8 cellular contexts compared by ENCODE assay signal in genomic region chr22:24555160-24555495, GRCh38. TPM values are rescaled to one million over a fixed set of nuclear protein-coding genes. Genes with fewer than 3 reads are reported as not detected.
DNase-seq lines count a peak whose midpoint lies in the region; TF ChIP-seq lines count a peak whose summit lies in the region.

No MANE protein-coding gene starts in this region.

- 0% methylated on average over 10 of the region's 25 CpGs for WGBS in suprapubic skin

- H3K36me3 ChIP-seq in suprapubic skin: peaks cover 26% of the 10 kb centered on the region

- H3K9me3 ChIP-seq in suprapubic skin: no peaks in the 10 kb centered on the region

- TF ChIP-seq CTCF in suprapubic skin (IDR thresholded peaks at IDR 0.05): no peak

- H3K27me3 ChIP-seq in suprapubic skin: no peaks in the 10 kb centered on the region

- H3K4me3 ChIP-seq in suprapubic skin: peak overlapping the region; percentile 96

- no peak for TF ChIP-seq EP300 in suprapubic skin (IDR thresholded peaks at IDR 0.05)

- peak; percentile 96 for DNase-seq in GF-D8 (lab: John Stamatoyannopoulos, UW)
- DNase-seq in HEK293T (ENCODE audit: extremely low spot score): peak; percentile 100
- DNase-seq in MV-4-11 (lab: John Stamatoyannopoulos, UW): peak; percentile 98
- DNase-seq in SK-N-DZ (ENCODE audit: low spot score): peak; percentile 98
- peak; percentile 99 for DNase-seq in activated naive CD4-positive, alpha-beta T cell treated with anti-CD3 and anti-CD28 coated beads, Interleukin-2, amount 50 U/mL, for 16 hours
- peak; percentile 100 for DNase-seq in germinal center (ENCODE audit: low spot score)
- peak; percentile 92 for DNase-seq in non-pigmented ciliary epithelial cell (ENCODE audit: low read depth)
- peak; percentile 100 for DNase-seq in suprapubic skin (ENCODE audit: low spot score in 2 of 2)

- H3K27ac ChIP-seq in suprapubic skin: peak overlapping the region; percentile 96

- H3K4me1 ChIP-seq in suprapubic skin: peaks cover 40% of the 10 kb centered on the region

- POLR2A ChIA-PET in HEK293T (lab: Yijun Ruan, JAX): interaction anchor here (0.6 to 2.4 kb wide), 11 partner anchors 9 to 698 kb away, joined by 3 to 17 read pairs (median 5); no protein-coding TSS in a partner anchor

- TF ChIP-seq POLR2A in suprapubic skin (IDR thresholded peaks at IDR 0.05): no peak

- CTCF ChIA-PET in HEK293T (lab: Yijun Ruan, JAX): no interaction called here

TF ChIP-seq in HEK293T, 16 proteins besides CTCF, POLR2A, EP300 and RAD21:
- TF ChIP-seq ZNF384 (IDR thresholded peaks at IDR 0.05) (no peak), NFRKB (IDR thresholded peaks at IDR 0.05) (no peak), HDGF (IDR thresholded peaks at IDR 0.05; ENCODE audit: borderline replicate concordance) (no peak), FOXM1 (IDR thresholded peaks at IDR 0.05; ENCODE audit: borderline replicate concordance) (no peak), PKNOX1 (IDR thresholded peaks at IDR 0.05) (peak; percentile 93), SUZ12 (IDR thresholded peaks at IDR 0.05) (no peak)

RNA-seq across cellular contexts. Expression of gene GUCD1, which starts 0.2 kb away (rescaled TPM):
- 69.4 and 76.9 TPM in 2 replicates for polyA plus RNA-seq in SK-N-DZ (2014; cell fraction: cytosol; rRNA removed)
- 37.3 and 37.7 TPM in 2 replicates for polyA plus RNA-seq in SK-N-DZ (2014; cell fraction: nucleus; rRNA removed)
- 10 to 100 TPM; 75.2 to 97.5 (median 93.0) TPM for total RNA-seq in suprapubic skin

RNA-seq across cellular contexts. Expression of gene SNRPD3, which starts 0.7 kb away (rescaled TPM):
- polyA plus RNA-seq in SK-N-DZ (2014; cell fraction: cytosol; rRNA removed): 357 and 397 TPM in 2 replicates
- polyA plus RNA-seq in SK-N-DZ (2014; cell fraction: nucleus; rRNA removed): 183 and 255 TPM in 2 replicates
- total RNA-seq in suprapubic skin: 100 to 1,000 TPM; 168 to 208 (median 186) TPM

RNA-seq across cellular contexts. Expression of gene LRRC75B, which starts 37.7 kb away (rescaled TPM):
- 22.5 and 24.4 TPM in 2 replicates for polyA plus RNA-seq in SK-N-DZ (2014; cell fraction: cytosol; rRNA removed)
- polyA plus RNA-seq in SK-N-DZ (2014; cell fraction: nucleus; rRNA removed): 106 and 143 TPM in 2 replicates
- total RNA-seq in suprapubic skin: 10 to 100 TPM; 10.9 to 24.4 (median 14.0) TPM

RNA-seq across cellular contexts. Expression of gene GGT1, which starts 47.9 kb away (rescaled TPM):
- polyA plus RNA-seq in SK-N-DZ (2014; cell fraction: cytosol; rRNA removed): 22.2 and 30.3 TPM in 2 replicates
- 63.3 and 66.5 TPM in 2 replicates for polyA plus RNA-seq in SK-N-DZ (2014; cell fraction: nucleus; rRNA removed)
- total RNA-seq in suprapubic skin: 1 to 10 TPM; 1.7 to 9.1 (median 5.6) TPM

RNA-seq across cellular contexts. Expression of gene UPB1, which starts 60.0 kb away (rescaled TPM):
- 0.13 TPM in 1 of 2 replicates, not detected in the other for polyA plus RNA-seq in SK-N-DZ (2014; cell fraction: cytosol; rRNA removed)
- 0.22 and 0.24 TPM in 2 replicates for polyA plus RNA-seq in SK-N-DZ (2014; cell fraction: nucleus; rRNA removed)
- 1 to 10 TPM in 2 of 4 donors, under 1 TPM in 2; 0.51 to 2.4 (median 1.6) TPM for total RNA-seq in suprapubic skin

Comparison
In these comparisons a context has a peak if more than half of its experiments do, and no peak if none do; other contexts are left out.
1. Peak in every context shown above with its lines: DNase-seq, H3K4me3 ChIP-seq and H3K27ac ChIP-seq.